In genomic region chr1:14082331-14082730, GRCh38 we compare ENCODE assay signal across 29 cellular contexts.
"Had no signal": no experiment of that assay in that cellular context is flagged by ENCODE, and none has a peak within 500 bp of the region (broad histone marks: within the 10 kb centered on the region; RNA-seq: fewer than 3 reads in every experiment).

No MANE protein-coding gene starts in this region.

- H3K27me3 ChIP-seq: Peyer's patch, SJSA1 had no signal

- H3K9ac ChIP-seq: SK-N-SH had no signal

- H3K36me3 ChIP-seq: Peyer's patch, SJSA1 had no signal

- H3K9me3 ChIP-seq: Peyer's patch, SJSA1 had no signal

- DNase-seq: activated CD4-positive, alpha-beta memory T cell treated with anti-CD3 and anti-CD28 coated beads for 36 hours; activated CD4-positive, alpha-beta T cell treated with anti-CD3 and anti-CD28 coated beads for 36 hours; activated CD4-positive, alpha-beta T cell treated with anti-CD3 and anti-CD28 coated beads, Interleukin-2, amount 10 ng/mL, durations not matched to agents 7 days and 5 days; activated CD8-positive, alpha-beta memory T cell treated with anti-CD3 and anti-CD28 coated beads, Interleukin-2, amount 50 U/mL, for 4 hours; activated gamma-delta T cell treated with Interleukin-2 at 50 U/mL for 16 hours; activated naive CD4-positive, alpha-beta T cell treated with anti-CD3 and anti-CD28 coated beads for 36 hours; activated naive CD8-positive, alpha-beta T cell treated with anti-CD3 and anti-CD28 coated beads, Interleukin-2, amount 50 U/mL, for 24 hours; activated T-cell treated with anti-CD3 and anti-CD28 coated beads for 4 hours; activated T-cell treated with anti-CD3 and anti-CD28 coated beads, Interleukin-2, amount 50 U/mL, for 4 hours; anterior cingulate cortex; Karpas-422; NCI-H1105; NCI-H1417 treated with DMSO at 0.1 percent for 48 hours; NCI-H187 treated with DMSO at 0.1 percent for 48 hours; NCI-H2081; NCI-H510A; NCI-H526; NCI-H748 treated with DMSO at 0.1 percent for 48 hours; NK-92 treated with Interleukin-12 subunit alpha and Interleukin-12 subunit beta, amount 100 ng/mL, for 24 hours; PC-3; Peyer's patch; RPMI8226; SHP77 treated with DMSO at 0.1 percent for 48 hours; SK-N-SH had no signal

- H3K4me3 ChIP-seq: K562, Peyer's patch, SJSA1 had no signal

- ATAC-seq: activated CD4-positive, alpha-beta T cell treated with anti-CD3 and anti-CD28 coated beads for 36 hours; activated CD4-positive, CD25-positive, alpha-beta regulatory T cell treated with anti-CD3 and anti-CD28 coated beads, Interleukin-2, amount 50 U/mL, for 24 hours; activated naive CD4-positive, alpha-beta T cell treated with anti-CD3 and anti-CD28 coated beads, Interleukin-2, amount 50 U/mL, for 72 hours; activated naive CD8-positive, alpha-beta T cell treated with anti-CD3 and anti-CD28 coated beads, Interleukin-2, amount 50 U/mL, for 24 hours; activated T-cell treated with anti-CD3 and anti-CD28 coated beads, Interleukin-2, amount 50 U/mL, for 4 hours; K562; PC-3; WTC11 had no signal

- H3K27ac ChIP-seq: Peyer's patch, SJSA1 had no signal

- H3K4me2 ChIP-seq: SK-N-SH had no signal

- H3K4me1 ChIP-seq: Peyer's patch, SJSA1 had no signal
